In genomic region chr2:166417669-166418068, GRCh38 we compare ENCODE assay signal across 8 cellular contexts. TPM values are rescaled to one million over a fixed set of nuclear protein-coding genes. Genes with fewer than 3 reads are reported as not detected.
DNase-seq lines count a peak whose midpoint lies in the region; ATAC-seq and TF ChIP-seq lines count a peak whose summit lies in the region.

No MANE protein-coding gene starts in this region.

- CTCF ChIA-PET in MCF 10A (lab: Yijun Ruan, JAX), result interaction anchor here (0.9 to 1.6 kb wide), 5 partner anchors 32 to 343 kb away, joined by 3 to 7 read pairs (median 5); no protein-coding TSS in a partner anchor

- no peak overlapping the region for H3K4me3 ChIP-seq in breast epithelium
- H3K4me3 ChIP-seq in dorsolateral prefrontal cortex, result no peak overlapping the region
- H3K4me3 ChIP-seq in testis, result no peak overlapping the region
- H3K4me3 ChIP-seq in right atrium auricular region, result no peak overlapping the region

- TF ChIP-seq POLR2A in breast epithelium (IDR thresholded peaks at IDR 0.05), result no peak
- TF ChIP-seq POLR2A in testis (IDR thresholded peaks at IDR 0.05), result no peak

- peaks cover 6% of the 10 kb centered on the region for H3K27me3 Mint-ChIP-seq in MCF 10A (ENCODE audit: insufficient read depth, unreplicated experiment)
- H3K27me3 Mint-ChIP-seq in activated naive CD8-positive, alpha-beta T cell treated with anti-CD3 and anti-CD28 coated beads, Interleukin-2, amount 50 U/mL, for 24 hours, result no peaks in the 10 kb centered on the region

- no peaks in the 10 kb centered on the region for H3K36me3 Mint-ChIP-seq in MCF 10A (ENCODE audit: insufficient read depth, unreplicated experiment)
- no peaks in the 10 kb centered on the region for H3K36me3 Mint-ChIP-seq in activated naive CD8-positive, alpha-beta T cell treated with anti-CD3 and anti-CD28 coated beads, Interleukin-2, amount 50 U/mL, for 24 hours (ENCODE audit: low read depth)

- no peak for ATAC-seq in activated naive CD8-positive, alpha-beta T cell treated with anti-CD3 and anti-CD28 coated beads, Interleukin-2, amount 50 U/mL, for 24 hours

- TF ChIP-seq CTCF in MCF 10A (IDR thresholded peaks at IDR 0.05; ENCODE audit: unreplicated experiment) (no peak), breast epithelium (IDR thresholded peaks at IDR 0.05) (no peak), dorsolateral prefrontal cortex (IDR thresholded peaks at IDR 0.05 in 54 of 56, conservative IDR thresholded peaks at IDR 0.05 in 2 of 56; ENCODE audit: low read depth in 1 of 56, partially characterized antibody in 56 of 56) (peak in 34 of 56 donors; percentile 9 to 47 (median 22)), testis (IDR thresholded peaks at IDR 0.05) (no peak), right atrium auricular region (IDR thresholded peaks at IDR 0.05) (peak in 1 of 2 donors; percentile 27)

- no peaks in the 10 kb centered on the region for H3K9me3 Mint-ChIP-seq in MCF 10A (ENCODE audit: unreplicated experiment)
- no peaks in the 10 kb centered on the region for H3K9me3 Mint-ChIP-seq in activated naive CD8-positive, alpha-beta T cell treated with anti-CD3 and anti-CD28 coated beads, Interleukin-2, amount 50 U/mL, for 24 hours

- no TSS peak for BruUV-seq in MCF 10A (replicated peaks; lab: Mats Ljungman, UMichigan)

- no peaks in the 10 kb centered on the region for H3K4me1 Mint-ChIP-seq in MCF 10A (ENCODE audit: insufficient read depth, unreplicated experiment)
- no peaks in the 10 kb centered on the region for H3K4me1 Mint-ChIP-seq in activated naive CD8-positive, alpha-beta T cell treated with anti-CD3 and anti-CD28 coated beads, Interleukin-2, amount 50 U/mL, for 24 hours

- no peak overlapping the region for H3K27ac Mint-ChIP-seq in MCF 10A (ENCODE audit: low read depth, unreplicated experiment)
- H3K27ac Mint-ChIP-seq in activated naive CD8-positive, alpha-beta T cell treated with anti-CD3 and anti-CD28 coated beads, Interleukin-2, amount 50 U/mL, for 24 hours, result no peak overlapping the region

- H3K36me3 ChIP-seq in breast epithelium, result no peaks in the 10 kb centered on the region
- no peaks in the 10 kb centered on the region for H3K36me3 ChIP-seq in testis (ENCODE audit: low read depth, missing control alignments)
- no peaks in the 10 kb centered on the region for H3K36me3 ChIP-seq in right atrium auricular region

- 59 to 65% methylated on average over 2 of the region's 2 CpGs for WGBS in testis, 2 donors

- no peaks in the 10 kb centered on the region for H3K9me3 ChIP-seq in breast epithelium
- H3K9me3 ChIP-seq in testis, result no peaks in the 10 kb centered on the region
- H3K9me3 ChIP-seq in right atrium auricular region, result no peaks in the 10 kb centered on the region

- peak; percentile 58 for DNase-seq in MCF 10A (ENCODE audit: unreplicated experiment)
- DNase-seq in breast epithelium (ENCODE audit: low spot score in 2 of 2), result no peak
- peak; percentile 17 for DNase-seq in NCI-H1694 treated with DMSO at 0.1 percent for 48 hours (lab: John Stamatoyannopoulos, UW)
- no peak for DNase-seq in dorsolateral prefrontal cortex
- peak; percentile 31 for DNase-seq in testis
- DNase-seq in activated naive CD8-positive, alpha-beta T cell treated with anti-CD3 and anti-CD28 coated beads, Interleukin-2, amount 50 U/mL, for 24 hours, result no peak
- DNase-seq in dedifferentiated amniotic fluid mesenchymal stem cell (ENCODE audit: extremely low spot score), result no peak
- no peak for DNase-seq in right atrium auricular region (ENCODE audit: low spot score)

- H3K4me1 ChIP-seq in breast epithelium (no peaks in the 10 kb centered on the region), testis (no peaks in the 10 kb centered on the region), right atrium auricular region (no peaks in the 10 kb centered on the region)

- H3K4me3 Mint-ChIP-seq in MCF 10A (ENCODE audit: unreplicated experiment), result no peak overlapping the region
- H3K4me3 Mint-ChIP-seq in activated naive CD8-positive, alpha-beta T cell treated with anti-CD3 and anti-CD28 coated beads, Interleukin-2, amount 50 U/mL, for 24 hours, result no peak overlapping the region

- intact Hi-C loops in MCF 10A (cut with micrococcal nuclease), result loop anchor here (2.0 to 5.0 kb wide), 3 partner anchors 33 to 465 kb away; partner anchors contain the start of gene TTC21B
- intact Hi-C loops in breast epithelium (cut with DNase I; ENCODE audit: low total_unique reads), result no loop called here
- intact Hi-C loops in dorsolateral prefrontal cortex (cut with DNase I), result no loop called here
- intact Hi-C loops in testis (cut with DNase I; ENCODE audit: low total_unique reads), result no loop called here

- H3K27ac ChIP-seq in breast epithelium (no peak overlapping the region), dorsolateral prefrontal cortex (no peak overlapping the region), testis (no peak overlapping the region), right atrium auricular region (no peak overlapping the region)

- POLR2A ChIA-PET in MCF 10A (lab: Yijun Ruan, JAX), result no interaction called here

- H3K27me3 ChIP-seq in breast epithelium, result no peaks in the 10 kb centered on the region
- no peaks in the 10 kb centered on the region for H3K27me3 ChIP-seq in dorsolateral prefrontal cortex
- no peaks in the 10 kb centered on the region for H3K27me3 ChIP-seq in testis
- H3K27me3 ChIP-seq in right atrium auricular region, result no peaks in the 10 kb centered on the region

RNA-seq across cellular contexts. Expression of gene SCN9A, which starts 41.9 kb away (rescaled TPM):
- total RNA-seq in MCF 10A (2022) (1.3 and 1.9 TPM in 2 replicates), breast epithelium (10 to 100 TPM in 1 of 3 donors, 1 to 10 TPM in 2; 2.0 to 12.5 (median 3.5) TPM), dorsolateral prefrontal cortex (10 to 100 TPM in 10 of 120 experiments, 1 to 10 TPM in 110; 1.5 to 15.0 (median 6.4) TPM), testis (100 to 1,000 TPM in 1 of 2 donors, 10 to 100 TPM in 1; 85.7 to 117 TPM), right atrium auricular region (1 to 10 TPM in 1 of 2 donors, under 1 TPM in 1; 0.51 to 1.1 TPM)
- polyA plus RNA-seq in testis (ENCODE audit: insufficient read depth, low read depth, low replicate concordance), result 7.3 TPM

Comparison
In these comparisons a context has a peak if more than half of its experiments do, and no peak if none do; other contexts are left out.
1. DNase-seq: peak in MCF 10A (single experiment), NCI-H1694 treated with DMSO at 0.1 percent for 48 hours (single experiment) and testis (single experiment); none in breast epithelium (0 of 2), dorsolateral prefrontal cortex (0 of 10), activated naive CD8-positive, alpha-beta T cell treated with anti-CD3 and anti-CD28 coated beads, Interleukin-2, amount 50 U/mL, for 24 hours (single experiment), dedifferentiated amniotic fluid mesenchymal stem cell (single experiment) and right atrium auricular region (single experiment).
2. CTCF ChIP-seq: peak in dorsolateral prefrontal cortex (34 of 56); none in MCF 10A (single experiment), breast epithelium (0 of 3) and testis (0 of 3).
3. RNA of gene SCN9A, which starts 41.9 kb away (total RNA-seq): 85.7 to 117 TPM in testis; 1.5 to 15.0 TPM in dorsolateral prefrontal cortex, 2.0 to 12.5 TPM in breast epithelium, 1.3 to 1.9 TPM in MCF 10A and 0.51 to 1.1 TPM in right atrium auricular region; every median in the first group is over 4 times any median in the second.